8 cellular contexts compared by ENCODE assay signal in genomic region chr10:122462533-122463465, GRCh38. TPM values are rescaled to one million over a fixed set of nuclear protein-coding genes. Genes with fewer than 3 reads are reported as not detected.
A peak's percentile ranks its signal among the peaks of the same experiment; 100 is the strongest.
DNase-seq lines count a peak whose midpoint lies in the region; ATAC-seq lines count a peak whose summit lies in the region.

No MANE protein-coding gene starts in this region.

- H3K4me2 ChIP-seq in trophoblast cell (ENCODE audit: low read length): peak overlapping the region; percentile 67

- no peak overlapping the region for H4K12ac ChIP-seq in trophoblast cell (ENCODE audit: low read depth, low read length)

- H2AK5ac ChIP-seq in trophoblast cell (ENCODE audit: low read length): no peak overlapping the region

- peaks cover 10% of the 10 kb centered on the region for H3K79me1 ChIP-seq in trophoblast cell (ENCODE audit: low read length)

- H4K91ac ChIP-seq in trophoblast cell (ENCODE audit: low read depth, low read length): no peak overlapping the region

- H3K36me3 ChIP-seq in H7 (replicated peaks; ENCODE audit: control insufficient read depth, insufficient read depth, low read length): no peaks in the 10 kb centered on the region
- peaks cover 0 to 6% of the 10 kb centered on the region in 2 experiments for H3K36me3 ChIP-seq in trophoblast cell (ENCODE audit: control insufficient read depth in 1 of 2, insufficient read depth in 2 of 2, low read length in 2 of 2)

- H3K4me3 Mint-ChIP-seq in activated T-helper 2 cell treated with anti-CD3 and anti-CD28 coated beads, Interferon-gamma antibody, Interleukin-2, Interleukin-4, amounts not matched to agents 10 μg/mL and 5 μg/mL and 100 μg/mL, durations not matched to agents 14 hours and 24 hours and 36 hours (ENCODE audit: low read depth): peak overlapping the region; percentile 71

- H3K27me3 Mint-ChIP-seq in activated T-helper 2 cell treated with anti-CD3 and anti-CD28 coated beads, Interferon-gamma antibody, Interleukin-2, Interleukin-4, amounts not matched to agents 10 μg/mL and 5 μg/mL and 100 μg/mL, durations not matched to agents 14 hours and 24 hours and 36 hours (ENCODE audit: low read depth): peaks cover 65% of the 10 kb centered on the region

- H3K9me3 Mint-ChIP-seq in activated T-helper 2 cell treated with anti-CD3 and anti-CD28 coated beads, Interferon-gamma antibody, Interleukin-2, Interleukin-4, amounts not matched to agents 10 μg/mL and 5 μg/mL and 100 μg/mL, durations not matched to agents 14 hours and 24 hours and 36 hours: no peaks in the 10 kb centered on the region

- H2BK5ac ChIP-seq in trophoblast cell (ENCODE audit: low read depth, low read length, poor library complexity): no peak overlapping the region

- H3K23ac ChIP-seq in trophoblast cell (ENCODE audit: low read length): peak overlapping the region; percentile 38

- H2BK12ac ChIP-seq in trophoblast cell (ENCODE audit: low read length): no peak overlapping the region

- H3K4ac ChIP-seq in trophoblast cell (ENCODE audit: low read depth, low read length): no peak overlapping the region

- no peak for ATAC-seq in GM19455 (IDR thresholded peaks at IDR 0.05; ENCODE audit: unreplicated experiment)

- H3K4me1 Mint-ChIP-seq in activated T-helper 2 cell treated with anti-CD3 and anti-CD28 coated beads, Interferon-gamma antibody, Interleukin-2, Interleukin-4, amounts not matched to agents 10 μg/mL and 5 μg/mL and 100 μg/mL, durations not matched to agents 14 hours and 24 hours and 36 hours (ENCODE audit: low read depth): peaks cover 4% of the 10 kb centered on the region

- peaks cover 48% of the 10 kb centered on the region for H3K27me3 ChIP-seq in H7 (ENCODE audit: control insufficient read depth, insufficient read depth, low read length)
- peaks cover 37% of the 10 kb centered on the region for H3K27me3 ChIP-seq in trophoblast cell (ENCODE audit: insufficient read depth, low read length)

- H3K18ac ChIP-seq in trophoblast cell (ENCODE audit: low read length): no peak overlapping the region

- no peak overlapping the region for H3K27ac Mint-ChIP-seq in activated T-helper 2 cell treated with anti-CD3 and anti-CD28 coated beads, Interferon-gamma antibody, Interleukin-2, Interleukin-4, amounts not matched to agents 10 μg/mL and 5 μg/mL and 100 μg/mL, durations not matched to agents 14 hours and 24 hours and 36 hours

- H3K4me1 ChIP-seq in trophoblast cell (ENCODE audit: control insufficient read depth in 1 of 2, insufficient read depth in 2 of 2, low read length in 2 of 2): peaks cover 14 to 24% of the 10 kb centered on the region in 2 experiments

- H3K36me3 Mint-ChIP-seq in activated T-helper 2 cell treated with anti-CD3 and anti-CD28 coated beads, Interferon-gamma antibody, Interleukin-2, Interleukin-4, amounts not matched to agents 10 μg/mL and 5 μg/mL and 100 μg/mL, durations not matched to agents 14 hours and 24 hours and 36 hours (ENCODE audit: low read depth): no peaks in the 10 kb centered on the region

- H2AFZ ChIP-seq in trophoblast cell (ENCODE audit: insufficient read depth, low read length, poor library complexity): no peak overlapping the region

- peaks cover 10% of the 10 kb centered on the region for H3K9me3 ChIP-seq in trophoblast cell (ENCODE audit: insufficient read depth, low read depth, low read length)

- no peak overlapping the region for H4K8ac ChIP-seq in trophoblast cell (ENCODE audit: low read depth, low read length)

- no peak overlapping the region for H3K27ac ChIP-seq in trophoblast cell (ENCODE audit: low read depth, low read length)

- no peak overlapping the region for H2BK120ac ChIP-seq in trophoblast cell (ENCODE audit: insufficient read depth, low read length, poor library complexity)

- peaks cover 4% of the 10 kb centered on the region for H3K79me2 ChIP-seq in trophoblast cell (ENCODE audit: control insufficient read depth, insufficient read depth, low read length, poor library complexity)

- H3K9ac ChIP-seq in trophoblast cell (ENCODE audit: low read length): peak overlapping the region; percentile 75

- no CpG with 5 or more reads among the region's 47 CpGs for WGBS in trophoblast cell (ENCODE audit: extremely low coverage, insufficient coverage, insufficient read length)

- DNase-seq in H7 (peak; percentile 67), cardiac septum (ENCODE audit: low spot score) (peak; percentile 73), trophoblast cell (peak in 1 of 2 donors; percentile 37), NCI-H1048 (lab: John Stamatoyannopoulos, UW) (no peak), NCI-H146 (lab: John Stamatoyannopoulos, UW) (no peak)
- no peak for DNase-seq in activated T-helper 2 cell treated with anti-CD3 and anti-CD28 coated beads, Interferon-gamma antibody, Interleukin-2, Interleukin-4, amounts not matched to agents 10 μg/mL and 5 μg/mL and 100 μg/mL, durations not matched to agents 14 hours and 24 hours and 36 hours (ENCODE audit: low spot score)
- no peak for DNase-seq in effector CD4-positive, alpha-beta T cell

- intact Hi-C loops in activated T-helper 2 cell treated with anti-CD3 and anti-CD28 coated beads, Interferon-gamma antibody, Interleukin-2, Interleukin-4, amounts not matched to agents 10 μg/mL and 5 μg/mL and 100 μg/mL, durations not matched to agents 14 hours and 24 hours and 36 hours (cut with micrococcal nuclease): no loop called here
- intact Hi-C loops in cardiac septum (cut with DNase I): loop anchor here (5.0 kb wide), 1 partner anchor 40 kb away; no protein-coding TSS in a partner anchor

- H3K4me3 ChIP-seq in H7 (ENCODE audit: insufficient read depth, low read depth, low read length) (peak overlapping the region; percentile 45; the same call in 1 of the 2 replicates), trophoblast cell (ENCODE audit: low read depth, low read length) (peak overlapping the region; percentile 73)

- no peak overlapping the region for H3K14ac ChIP-seq in trophoblast cell (ENCODE audit: low read length)

RNA-seq across cellular contexts. Expression of gene HTRA1, which starts 1.4 kb away (rescaled TPM):
- 11.5 and 14.5 TPM in 2 replicates for total RNA-seq in H7 (2014; rRNA removed; shearing (Covaris generic))
- total RNA-seq in activated T-helper 2 cell treated with anti-CD3 and anti-CD28 coated beads, Interferon-gamma antibody, Interleukin-2, Interleukin-4, amounts not matched to agents 10 μg/mL and 5 μg/mL and 100 μg/mL, durations not matched to agents 14 hours and 24 hours and 36 hours: not detected in 2 replicates
- 104 TPM for total RNA-seq in cardiac septum
- polyA plus RNA-seq in trophoblast cell (2013): 135 and 141 TPM in 2 replicates

RNA-seq across cellular contexts. Expression of gene ARMS2, which starts 8.3 kb away (rescaled TPM):
- not detected in 2 replicates for total RNA-seq in H7 (2014; rRNA removed; shearing (Covaris generic))
- total RNA-seq in activated T-helper 2 cell treated with anti-CD3 and anti-CD28 coated beads, Interferon-gamma antibody, Interleukin-2, Interleukin-4, amounts not matched to agents 10 μg/mL and 5 μg/mL and 100 μg/mL, durations not matched to agents 14 hours and 24 hours and 36 hours: not detected in 2 replicates
- 0.92 TPM for total RNA-seq in cardiac septum
- 0.07 and 0.12 TPM in 2 replicates for polyA plus RNA-seq in trophoblast cell (2013)

Comparison
In these comparisons a context has a peak if more than half of its experiments do, and no peak if none do; other contexts are left out.
1. DNase-seq: peak in H7 (single experiment) and cardiac septum (single experiment); none in activated T-helper 2 cell treated with anti-CD3 and anti-CD28 coated beads, Interferon-gamma antibody, Interleukin-2, Interleukin-4, amounts not matched to agents 10 μg/mL and 5 μg/mL and 100 μg/mL, durations not matched to agents 14 hours and 24 hours and 36 hours (single experiment), effector CD4-positive, alpha-beta T cell (single experiment), NCI-H1048 (single experiment) and NCI-H146 (single experiment).
2. RNA of gene HTRA1, which starts 1.4 kb away (total RNA-seq): 104 TPM in cardiac septum (single experiment) and 11.5 to 14.5 TPM in H7; not detected in activated T-helper 2 cell treated with anti-CD3 and anti-CD28 coated beads, Interferon-gamma antibody, Interleukin-2, Interleukin-4, amounts not matched to agents 10 μg/mL and 5 μg/mL and 100 μg/mL, durations not matched to agents 14 hours and 24 hours and 36 hours; every median in the first group is over 10 times any median in the second.